In the genomic region with DNA sequence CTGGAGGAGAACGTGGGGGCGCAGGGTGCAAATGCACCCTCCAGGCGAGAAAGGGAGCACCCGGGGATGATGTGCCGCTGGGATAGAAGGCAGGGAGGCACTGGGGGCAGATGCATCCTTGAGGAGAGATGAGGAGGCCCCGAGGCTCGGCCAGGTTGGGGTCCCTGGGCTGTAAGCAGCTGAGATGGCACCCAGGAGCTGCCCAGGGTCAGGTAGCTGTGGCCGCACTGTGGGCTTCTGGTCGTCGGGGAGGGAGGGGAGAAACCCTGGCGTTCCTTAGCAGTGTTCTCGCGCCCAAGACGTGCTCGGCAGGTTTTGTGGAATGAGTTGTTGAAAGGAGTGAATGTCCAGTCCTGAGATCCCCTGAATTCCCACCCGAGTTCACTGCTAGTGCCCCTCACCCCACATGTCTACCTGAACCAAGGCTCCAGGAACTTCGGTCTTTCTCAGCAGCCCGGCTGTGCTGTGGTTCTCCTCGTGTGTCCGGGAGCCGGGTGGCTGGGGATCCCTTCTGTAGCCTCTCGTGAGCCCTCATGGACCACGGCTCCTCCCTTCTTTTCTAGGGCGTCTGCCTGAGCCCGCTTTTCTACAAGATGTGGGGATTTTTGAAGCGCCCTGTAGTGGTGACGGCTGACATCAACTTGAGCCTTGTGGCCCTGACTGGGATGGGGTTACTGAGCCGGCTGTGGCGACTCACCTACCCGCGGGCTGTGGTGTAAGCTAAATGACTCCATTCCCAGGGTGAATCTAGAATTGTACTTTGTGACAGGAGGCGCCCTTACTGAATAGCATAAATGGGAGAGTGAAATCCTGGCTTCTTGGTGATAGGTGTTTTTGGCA, we compare ENCODE assay signal across 2 cellular contexts.
A peak's percentile ranks its signal among the peaks of the same experiment; 100 is the strongest.
TF ChIP-seq lines count a peak whose summit lies in the region.

No MANE protein-coding gene starts in this region.

TF ChIP-seq in K562, 482 proteins besides CTCF, POLR2A, EP300 and RAD21:
- no peak for TF ChIP-seq TRIM28 (IDR thresholded peaks at IDR 0.05)
- TF ChIP-seq PHB2 (IDR thresholded peaks at IDR 0.05; ENCODE audit: low read depth) = no peak
- TF ChIP-seq PURB (CRISPR knock-in tag; IDR thresholded peaks at IDR 0.05; ENCODE audit: low read depth) = no peak
- TF ChIP-seq, protein P1, sequence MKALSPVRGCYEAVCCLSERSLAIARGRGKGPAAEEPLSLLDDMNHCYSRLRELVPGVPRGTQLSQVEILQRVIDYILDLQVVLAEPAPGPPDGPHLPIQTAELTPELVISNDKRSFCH (CRISPR knock-in tag; IDR thresholded peaks at IDR 0.05) = no peak
- TF ChIP-seq, protein P1 (tag; IDR thresholded peaks at IDR 0.05) = no peak
- TF ChIP-seq, protein P2, sequence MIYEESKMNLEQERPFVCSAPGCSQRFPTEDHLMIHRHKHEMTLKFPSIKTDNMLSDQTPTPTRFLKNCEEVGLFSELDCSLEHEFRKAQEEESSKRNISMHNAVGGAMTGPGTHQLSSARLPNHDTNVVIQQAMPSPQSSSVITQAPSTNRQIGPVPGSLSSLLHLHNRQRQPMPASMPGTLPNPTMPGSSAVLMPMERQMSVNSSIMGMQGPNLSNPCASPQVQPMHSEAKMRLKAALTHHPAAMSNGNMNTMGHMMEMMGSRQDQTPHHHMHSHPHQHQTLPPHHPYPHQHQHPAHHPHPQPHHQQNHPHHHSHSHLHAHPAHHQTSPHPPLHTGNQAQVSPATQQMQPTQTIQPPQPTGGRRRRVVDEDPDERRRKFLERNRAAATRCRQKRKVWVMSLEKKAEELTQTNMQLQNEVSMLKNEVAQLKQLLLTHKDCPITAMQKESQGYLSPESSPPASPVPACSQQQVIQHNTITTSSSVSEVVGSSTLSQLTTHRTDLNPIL (CRISPR knock-in tag; IDR thresholded peaks at IDR 0.05) = no peak
- TF ChIP-seq, protein P3, sequence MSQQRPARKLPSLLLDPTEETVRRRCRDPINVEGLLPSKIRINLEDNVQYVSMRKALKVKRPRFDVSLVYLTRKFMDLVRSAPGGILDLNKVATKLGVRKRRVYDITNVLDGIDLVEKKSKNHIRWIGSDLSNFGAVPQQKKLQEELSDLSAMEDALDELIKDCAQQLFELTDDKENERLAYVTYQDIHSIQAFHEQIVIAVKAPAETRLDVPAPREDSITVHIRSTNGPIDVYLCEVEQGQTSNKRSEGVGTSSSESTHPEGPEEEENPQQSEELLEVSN (IDR thresholded peaks at IDR 0.05; ENCODE audit: borderline replicate concordance in 1 of 2, extremely low read depth in 1 of 2, insufficient read depth in 1 of 2, insufficient read length in 1 of 2, low read depth in 1 of 2, low read length in 1 of 2, poor library complexity in 1 of 2, severe bottlenecking in 1 of 2) = peak in 1 of 2 experiments; percentile 5
- TF ChIP-seq SMC3 (conservative IDR thresholded peaks at IDR 0.05; ENCODE audit: insufficient read depth, low read depth, low read length) = 0 out of 2 replicates have a peak, but pooled peaks have one; percentile 4

TF ChIP-seq in GM12891, 5 proteins besides CTCF, POLR2A, EP300 and RAD21:
- TF ChIP-seq POU2F2 (IDR thresholded peaks at IDR 0.05; ENCODE audit: low read depth, low read length) (no peak), TAF1 (IDR thresholded peaks at IDR 0.05; ENCODE audit: low read depth, low read length) (no peak)
